Comparison of ENCODE assay signal across 9 cellular contexts in genomic region chr7:1290262-1291039, GRCh38. TPM values are rescaled to one million over a fixed set of nuclear protein-coding genes. Genes with fewer than 3 reads are reported as not detected.
DNase-seq lines count a peak whose midpoint lies in the region; ATAC-seq, FAIRE-seq and TF ChIP-seq lines count a peak whose summit lies in the region.
"Had no signal": no experiment of that assay in that cellular context is flagged by ENCODE, and none has a peak within 500 bp of the region (broad histone marks: within the 10 kb centered on the region; RNA-seq: fewer than 3 reads in every experiment).

No MANE protein-coding gene starts in this region.

- peak overlapping the region in 2 of 11 experiments; percentile 18 to 41; a peak in 2 of 22 replicates for H3K27ac ChIP-seq in BLaER1 treated with 17β-estradiol and CSF1 and Interleukin-3, amounts not matched to agents 10 nM and 100 nM
- H3K27ac ChIP-seq in pancreas: no peak overlapping the region

- H3K9ac ChIP-seq in BLaER1 treated with 17β-estradiol and CSF1 and Interleukin-3, amounts not matched to agents 10 nM and 100 nM: peak overlapping the region; percentile 3 to 71 (median 54); a peak in 18 of 22 replicates

- peaks cover 0 to 49% (median 37%) of the 10 kb centered on the region in 10 experiments; a peak in 16 of 20 replicates for H3K4me1 ChIP-seq in BLaER1 treated with 17β-estradiol and CSF1 and Interleukin-3, amounts not matched to agents 10 nM and 100 nM
- peaks cover 0 to 4% (median 0%) of the 10 kb centered on the region in 3 donors for H3K4me1 ChIP-seq in pancreas

- H4K20me1 ChIP-seq in BLaER1 treated with 17β-estradiol and CSF1 and Interleukin-3, amounts not matched to agents 10 nM and 100 nM: peaks cover 0 to 14% (median 0%) of the 10 kb centered on the region in 11 experiments; a peak in 4 of 22 replicates

- WGBS in pancreas, 2 donors: 4% methylated on average over 46 to 50 of the region's 50 CpGs

- intact Hi-C loops in pancreas (cut with DNase I): no loop called here

- H3K4me2 ChIP-seq in BLaER1 treated with 17β-estradiol and CSF1 and Interleukin-3, amounts not matched to agents 10 nM and 100 nM: peak overlapping the region; percentile 85 to 98 (median 94)

- FAIRE-seq in pancreas (lab: Jason Lieb, UNC): no peak

- DNase-seq in Jurkat, Clone E6-1 (ENCODE audit: low read depth, low spot score): peak; percentile 34
- peak; percentile 18 for DNase-seq in activated gamma-delta T cell treated with Interleukin-2 at 50 U/mL for 16 hours
- DNase-seq in globus pallidus (ENCODE audit: low spot score): peak; percentile 41
- peak in 4 of 6 donors; percentile 29 to 63 (median 48) for DNase-seq in pancreas
- no peak for DNase-seq in effector CD4-positive, alpha-beta T cell

- no peak for TF ChIP-seq CTCF in pancreas (IDR thresholded peaks at IDR 0.05)

- no peaks in the 10 kb centered on the region for H3K9me3 ChIP-seq in BLaER1 treated with 17β-estradiol and CSF1 and Interleukin-3, amounts not matched to agents 10 nM and 100 nM (replicated peaks in 1 of 11)
- H3K9me3 ChIP-seq in pancreas: no peaks in the 10 kb centered on the region

- H3K27me3 ChIP-seq in BLaER1 treated with 17β-estradiol and CSF1 and Interleukin-3, amounts not matched to agents 10 nM and 100 nM: peaks cover 29 to 66% (median 56%) of the 10 kb centered on the region in 11 experiments
- H3K27me3 ChIP-seq in pancreas: no peaks in the 10 kb centered on the region

- peak overlapping the region; percentile 46 to 70 (median 54) for H3K4me3 ChIP-seq in BLaER1 treated with 17β-estradiol and CSF1 and Interleukin-3, amounts not matched to agents 10 nM and 100 nM
- H3K4me3 ChIP-seq in Jurkat, Clone E6-1 (ENCODE audit: low read length): peak overlapping the region; percentile 45
- H3K4me3 ChIP-seq in pancreas: peak overlapping the region in 2 of 4 donors; percentile 20 to 42

- ATAC-seq in pancreas: peak; percentile 69 to 82 (median 74)
- no peak for ATAC-seq in GM19455 (IDR thresholded peaks at IDR 0.05; ENCODE audit: unreplicated experiment)
- ATAC-seq in HG03095 (IDR thresholded peaks at IDR 0.05; ENCODE audit: unreplicated experiment): no peak

- H3K36me3 ChIP-seq in BLaER1 treated with 17β-estradiol and CSF1 and Interleukin-3, amounts not matched to agents 10 nM and 100 nM: no peaks in the 10 kb centered on the region
- H3K36me3 ChIP-seq in pancreas: no peaks in the 10 kb centered on the region

RNA-seq across cellular contexts. Expression of gene UNCX, which starts 57.8 kb away (rescaled TPM):
- not detected for polyA plus RNA-seq in Jurkat, Clone E6-1 (2012; ENCODE audit: insufficient read depth, insufficient read length)
- not detected for total RNA-seq in pancreas
- not detected for polyA plus RNA-seq in pancreas
- total RNA-seq: liver had no signal
- polyA plus RNA-seq: liver had no signal

Comparison
In these comparisons a context has a peak if more than half of its experiments do, and no peak if none do; other contexts are left out.
1. ATAC-seq: peak in pancreas (4 of 4); none in GM19455 (single experiment) and HG03095 (single experiment).